Comparison of ENCODE assay signal across 20 cellular contexts in genomic region chr4:86306816-86307215, GRCh38. TPM values are rescaled to one million over a fixed set of nuclear protein-coding genes. Genes with fewer than 3 reads are reported as not detected.
DNase-seq lines count a peak whose midpoint lies in the region; ATAC-seq and TF ChIP-seq lines count a peak whose summit lies in the region.
"Had no signal": no experiment of that assay in that cellular context is flagged by ENCODE, and none has a peak within 500 bp of the region (broad histone marks: within the 10 kb centered on the region; RNA-seq: fewer than 3 reads in every experiment).

No MANE protein-coding gene starts in this region.

- no peaks in the 10 kb centered on the region for H3K27me3 ChIP-seq in AG04450 (ENCODE audit: control insufficient read depth, insufficient read depth, low read length)
- H3K27me3 ChIP-seq in foreskin keratinocyte = no peaks in the 10 kb centered on the region
- H3K27me3 ChIP-seq: transverse colon had no signal

- CTCF ChIA-PET in AG04450 (lab: Charles Lee) = interaction anchor here (0.8 kb wide), 1 partner anchor 84 kb away, joined by 3 read pairs; no protein-coding TSS in a partner anchor

- no peaks in the 10 kb centered on the region for H3K9me3 ChIP-seq in AG04450 (ENCODE audit: control insufficient read depth, insufficient read depth, low read length)
- H3K9me3 ChIP-seq: transverse colon had no signal

- DNase-seq in AG04450 (ENCODE audit: low read depth, low spot score) (peak; percentile 30), GM04504 (ENCODE audit: low read depth) (peak; percentile 70), amniotic stem cell (lab: John Stamatoyannopoulos, UW) (peak; percentile 35), glomerular visceral epithelial cell (ENCODE audit: extremely low spot score) (peak; percentile 16), NCI-H1417 (lab: John Stamatoyannopoulos, UW) (no peak), foreskin keratinocyte (no peak)
- no peak for DNase-seq in activated naive CD4-positive, alpha-beta T cell (lab: John Stamatoyannopoulos, UW)
- DNase-seq: activated effector memory CD4-positive, alpha-beta T cell treated with Interleukin-2 at 50 U/mL for 16 hours; AML-193; DMS153; mesendoderm; NCI-H1436; PC-9; stimulated activated CD4-positive, alpha-beta T cell treated with anti-CD3 and anti-CD28 coated beads, Interleukin-4, amount 100 ng/mL, for 4 hours; transverse colon had no signal

- TF ChIP-seq CTCF in AG04450 (IDR thresholded peaks at IDR 0.05; ENCODE audit: low read depth, low read length) (no peak), foreskin keratinocyte (conservative IDR thresholded peaks at IDR 0.05) (no peak)

- POLR2A ChIA-PET in AG04450 (lab: Yijun Ruan, JAX) = no interaction called here

- no peak overlapping the region for H3K4me3 ChIP-seq in AG04450 (ENCODE audit: low read depth, low read length)
- H3K4me3 ChIP-seq: K562, PC-9, transverse colon had no signal

- no peak for ATAC-seq in GM18511 (IDR thresholded peaks at IDR 0.05; ENCODE audit: unreplicated experiment)
- no peak for ATAC-seq in foreskin keratinocyte
- ATAC-seq: K562, sciatic nerve had no signal

- H3K4me1 ChIP-seq in foreskin keratinocyte = no peaks in the 10 kb centered on the region
- H3K4me1 ChIP-seq: transverse colon had no signal

- H3K27ac ChIP-seq in AG04450 (ENCODE audit: low read depth, low read length) = no peak overlapping the region
- no peak overlapping the region for H3K27ac ChIP-seq in foreskin keratinocyte
- H3K27ac ChIP-seq: PC-9, transverse colon, VCaP had no signal

RNA-seq across cellular contexts. Expression of gene MAPK10, which starts 53.0 kb away (rescaled TPM):
- 11.3 and 16.3 TPM in 2 replicates for polyA plus RNA-seq in AG04450 (2011; rRNA removed)
- polyA minus RNA-seq in AG04450 (2011; rRNA and poly(A)+ RNA removed) = 30.0 and 40.7 TPM in 2 replicates
- total RNA-seq in foreskin keratinocyte = 4.2 and 5.9 TPM in 2 replicates
- 1.2 and 2.1 TPM in 2 replicates for polyA plus RNA-seq in foreskin keratinocyte
- total RNA-seq: activated CD8-positive, alpha-beta memory T cell treated with anti-CD3 and anti-CD28 coated beads for 36 hours had no signal

Comparison
In these comparisons a context has a peak if more than half of its experiments do, and no peak if none do; other contexts are left out.
1. DNase-seq: peak in AG04450 (single experiment), GM04504 (single experiment), amniotic stem cell (single experiment) and glomerular visceral epithelial cell (single experiment); none in NCI-H1417 (0 of 3), activated naive CD4-positive, alpha-beta T cell (0 of 4) and foreskin keratinocyte (0 of 2).